Comparison of ENCODE assay signal across 1 cellular context in genomic region chr16:12508054-12508453, GRCh38.
TF ChIP-seq lines count a peak whose summit lies in the region.

No MANE protein-coding gene starts in this region.

TF ChIP-seq in H1, 55 proteins besides CTCF, POLR2A, EP300 and RAD21 (continued from another document):
- TF ChIP-seq ZNF274 (IDR thresholded peaks at IDR 0.05; ENCODE audit: borderline replicate concordance, extremely low read depth, low read length) = no peak
- TF ChIP-seq CBX5 (IDR thresholded peaks at IDR 0.05; ENCODE audit: low read depth, low read length) = no peak
- no peak for TF ChIP-seq CREB1 (IDR thresholded peaks at IDR 0.05)
- TF ChIP-seq JUN (IDR thresholded peaks at IDR 0.05; ENCODE audit: low read depth, low read length) = no peak
- no peak for TF ChIP-seq CHD2 (IDR thresholded peaks at IDR 0.05; ENCODE audit: low read length)
- no peak for TF ChIP-seq POLR2AphosphoS5 (IDR thresholded peaks at IDR 0.05; ENCODE audit: low read depth, low read length)
- no peak for TF ChIP-seq KDM5A (IDR thresholded peaks at IDR 0.05; ENCODE audit: low read length)
- no peak for TF ChIP-seq TAF7 (optimal IDR thresholded peaks at IDR 0.05; ENCODE audit: borderline replicate concordance, low read depth, low read length)
- TF ChIP-seq KDM1A (IDR thresholded peaks at IDR 0.05; ENCODE audit: borderline replicate concordance, low read length) = no peak
